ENCODE assay signal across 8 cellular contexts in genomic region chr11:88338223-88338661, GRCh38. TPM values are rescaled to one million over a fixed set of nuclear protein-coding genes. Genes with fewer than 3 reads are reported as not detected.
A peak's percentile ranks its signal among the peaks of the same experiment; 100 is the strongest.
DNase-seq lines count a peak whose midpoint lies in the region; ATAC-seq and TF ChIP-seq lines count a peak whose summit lies in the region.

No MANE protein-coding gene starts in this region.

- no peaks in the 10 kb centered on the region for H3K9me2 ChIP-seq in HCT116 (ENCODE audit: insufficient read depth)

- intact Hi-C loops in HCT116 (cut with micrococcal nuclease) = loop anchor here (1.0 kb wide), 1 partner anchor 21 kb away; no protein-coding TSS in a partner anchor

- H3K4me1 Mint-ChIP-seq in endodermal cell (peaks cover 30% of the 10 kb centered on the region), mesothelial cell of epicardium (peaks cover 44% of the 10 kb centered on the region)
- H3K4me1 Mint-ChIP-seq in stimulated activated naive B cell treated with anti-CD40 and anti-IgM and Interleukin-4, amounts not matched to agents 10 μg/mL and 1 μg/mL and 100 μg/mL, for 72 hours = peaks cover 12 to 40% of the 10 kb centered on the region in 2 donors

- H3K27ac ChIP-seq in HCT116 (ENCODE audit: low read depth, low read length) = no peak overlapping the region
- no peak overlapping the region for H3K27ac ChIP-seq in endodermal cell (ENCODE audit: low read depth, low read length)

- H3K4me3 ChIP-seq in HCT116 (replicated peaks in 1 of 2; ENCODE audit: low read depth in 1 of 2, low read length in 2 of 2) = peak overlapping the region; percentile 79 to 91
- peak overlapping the region; percentile 95 for H3K4me3 ChIP-seq in endodermal cell (ENCODE audit: low read length)

- in situ Hi-C loops in G401 (cut with HindIII; ENCODE audit: low sequenced_read_pairs) = no loop called here

- CTCF ChIA-PET in HCT116 (lab: Charles Lee) = no interaction called here

- H3K4me2 ChIP-seq in HCT116 (ENCODE audit: low read length) = peak overlapping the region; percentile 94

- no peak for TF ChIP-seq RAD21 in HCT116 (IDR thresholded peaks at IDR 0.05; ENCODE audit: low read depth)

- POLR2A ChIA-PET in HCT116 (lab: Charles Lee) = interaction anchor here (0.8 to 1.5 kb wide), 3 partner anchors 9 to 21 kb away, joined by 3 read pairs; no protein-coding TSS in a partner anchor

- peak overlapping the region; percentile 99 for H3K4me3 Mint-ChIP-seq in endodermal cell
- peak overlapping the region; percentile 97 for H3K4me3 Mint-ChIP-seq in mesothelial cell of epicardium
- peak overlapping the region; percentile 86 to 98 for H3K4me3 Mint-ChIP-seq in stimulated activated naive B cell treated with anti-CD40 and anti-IgM and Interleukin-4, amounts not matched to agents 10 μg/mL and 1 μg/mL and 100 μg/mL, for 72 hours

- H4K20me1 ChIP-seq in HCT116 (ENCODE audit: insufficient read depth) = no peaks in the 10 kb centered on the region

- RAD21 ChIA-PET in HCT116 (lab: Charles Lee; ENCODE audit: low non-redundant PET in 1 of 2, low total read pairs in 2 of 2, uncharacterized antibody in 2 of 2, unreplicated experiment in 2 of 2) = no interaction called here

- 10 to 31% methylated on average over 2 to 7 of the region's 8 CpGs for WGBS in endodermal cell (ENCODE audit: insufficient coverage in 1 of 2, insufficient read length in 1 of 2), 2 experiments

- TF ChIP-seq CTCF in HCT116 (IDR thresholded peaks at IDR 0.05 in 2 of 3, conservative IDR thresholded peaks at IDR 0.05 in 1 of 3; ENCODE audit: borderline replicate concordance in 1 of 3, insufficient read depth in 1 of 3, low read depth in 2 of 3, low read length in 2 of 3) (no peak), endodermal cell (conservative IDR thresholded peaks at IDR 0.05) (no peak), mesothelial cell of epicardium (IDR thresholded peaks at IDR 0.05; ENCODE audit: unreplicated experiment) (no peak)

- H3K27me3 Mint-ChIP-seq in endodermal cell (ENCODE audit: insufficient read depth) (no peaks in the 10 kb centered on the region), mesothelial cell of epicardium (ENCODE audit: low read depth) (no peaks in the 10 kb centered on the region)
- no peaks in the 10 kb centered on the region for H3K27me3 Mint-ChIP-seq in stimulated activated naive B cell treated with anti-CD40 and anti-IgM and Interleukin-4, amounts not matched to agents 10 μg/mL and 1 μg/mL and 100 μg/mL, for 72 hours

- peaks cover 3 to 19% of the 10 kb centered on the region in 2 experiments; a peak in 3 of 4 replicates for H3K4me1 ChIP-seq in HCT116 (ENCODE audit: control insufficient read depth in 1 of 2, insufficient read depth in 2 of 2, low read length in 2 of 2)
- H3K4me1 ChIP-seq in endodermal cell (ENCODE audit: control insufficient read depth, insufficient read depth, low read length) = peaks cover 3% of the 10 kb centered on the region

- DNase-seq in ELR (ENCODE audit: low read depth) = peak; percentile 83
- no peak for DNase-seq in HCT116 (ENCODE audit: low read depth, low spot score)
- DNase-seq in NCI-H1417 treated with DMSO at 0.1 percent for 48 hours (lab: John Stamatoyannopoulos, UW) = peak; percentile 32
- DNase-seq in activated CD4-positive, alpha-beta T cell treated with anti-CD3 and anti-CD28 coated beads for 48 hours = peak; percentile 76
- DNase-seq in endodermal cell = peak; percentile 64
- no peak for DNase-seq in mesothelial cell of epicardium (ENCODE audit: low spot score in 2 of 2, unreplicated experiment in 2 of 2)
- peak; percentile 47 for DNase-seq in stimulated activated naive B cell treated with anti-CD40 and anti-IgM and Interleukin-4, amounts not matched to agents 10 μg/mL and 1 μg/mL and 100 μg/mL, for 72 hours
- no peak for DNase-seq in G401 (ENCODE audit: low spot score)

- H3K36me3 Mint-ChIP-seq in endodermal cell (ENCODE audit: low read depth) (peaks cover 24% of the 10 kb centered on the region), mesothelial cell of epicardium (peaks cover 14% of the 10 kb centered on the region)
- peaks cover 5 to 11% of the 10 kb centered on the region in 2 donors for H3K36me3 Mint-ChIP-seq in stimulated activated naive B cell treated with anti-CD40 and anti-IgM and Interleukin-4, amounts not matched to agents 10 μg/mL and 1 μg/mL and 100 μg/mL, for 72 hours

- H3K9me3 ChIP-seq in HCT116 (ENCODE audit: control insufficient read depth in 1 of 2, insufficient read depth in 1 of 2, low read depth in 1 of 2, low read length in 2 of 2) (no peaks in the 10 kb centered on the region), endodermal cell (ENCODE audit: control insufficient read depth, low read length) (no peaks in the 10 kb centered on the region)

- H3K79me2 ChIP-seq in HCT116 (ENCODE audit: insufficient read depth, low read length) = peaks cover 9% of the 10 kb centered on the region

- peak overlapping the region; percentile 81 for H2AFZ ChIP-seq in HCT116 (ENCODE audit: low read depth, low read length, poor library complexity, severe bottlenecking)

- H3K9ac ChIP-seq in HCT116 (ENCODE audit: low read length) = peak overlapping the region; percentile 80
- peak overlapping the region; percentile 92 for H3K9ac ChIP-seq in endodermal cell (ENCODE audit: extremely low read depth, low read length, poor library complexity, severe bottlenecking)

- H3K27me3 ChIP-seq in HCT116 (ENCODE audit: insufficient read depth, low read length) (no peaks in the 10 kb centered on the region), endodermal cell (ENCODE audit: control insufficient read depth, insufficient read depth, low read length, poor library complexity, severe bottlenecking) (no peaks in the 10 kb centered on the region)

- peak overlapping the region; percentile 21 for H3K27ac Mint-ChIP-seq in endodermal cell
- H3K27ac Mint-ChIP-seq in mesothelial cell of epicardium = peak overlapping the region; percentile 91
- peak overlapping the region; percentile 68 for H3K27ac Mint-ChIP-seq in stimulated activated naive B cell treated with anti-CD40 and anti-IgM and Interleukin-4, amounts not matched to agents 10 μg/mL and 1 μg/mL and 100 μg/mL, for 72 hours

- H3K36me3 ChIP-seq in HCT116 (ENCODE audit: control insufficient read depth in 1 of 2, insufficient read depth in 2 of 2, low read length in 2 of 2) (peaks cover 3 to 5% of the 10 kb centered on the region in 2 experiments; a peak in 1 of 4 replicates), endodermal cell (ENCODE audit: control insufficient read depth, insufficient read depth, low read length) (peaks cover 16% of the 10 kb centered on the region)

- TF ChIP-seq POLR2A in HCT116 (IDR thresholded peaks at IDR 0.05; ENCODE audit: borderline replicate concordance, extremely low read depth, insufficient read depth, insufficient read length) = no peak

- ATAC-seq in HCT116 = no peak
- peak; percentile 75 to 84 for ATAC-seq in stimulated activated naive B cell treated with anti-CD40 and anti-IgM and Interleukin-4, amounts not matched to agents 10 μg/mL and 1 μg/mL and 100 μg/mL, for 72 hours (replicated peaks)

- no TSS peak for BruUV-seq in HCT116 (replicated peaks; lab: Mats Ljungman, UMichigan)

- H3K9me3 Mint-ChIP-seq in endodermal cell (no peaks in the 10 kb centered on the region), mesothelial cell of epicardium (no peaks in the 10 kb centered on the region)
- no peaks in the 10 kb centered on the region for H3K9me3 Mint-ChIP-seq in stimulated activated naive B cell treated with anti-CD40 and anti-IgM and Interleukin-4, amounts not matched to agents 10 μg/mL and 1 μg/mL and 100 μg/mL, for 72 hours

TF ChIP-seq in HCT116, 20 proteins besides CTCF, POLR2A, EP300 and RAD21 (continues in another document):
- TF ChIP-seq EGR1 (IDR thresholded peaks at IDR 0.05; ENCODE audit: low read depth) (no peak), REST (IDR thresholded peaks at IDR 0.05; ENCODE audit: low read depth) (no peak), CEBPB (IDR thresholded peaks at IDR 0.05; ENCODE audit: low read depth) (no peak), ZNF274 (IDR thresholded peaks at IDR 0.05; ENCODE audit: low read depth, low read length) (no peak), TCF7L2 (IDR thresholded peaks at IDR 0.05; ENCODE audit: borderline replicate concordance, extremely low read depth, insufficient read depth, insufficient read length) (no peak), EZH2 (IDR thresholded peaks at IDR 0.05) (no peak)

RNA-seq across cellular contexts. Expression of gene CTSC, which starts 0.7 kb away (rescaled TPM):
- total RNA-seq in HCT116 (2021; ENCODE audit: unreplicated experiment) (38.0 TPM), endodermal cell (100 to 1,000 TPM; 234 to 273 TPM), mesothelial cell of epicardium (230 to 233 TPM (median 233 TPM) in 3 replicates)
- polyA plus RNA-seq in HCT116 (2012) = 27.9 and 35.8 TPM in 2 replicates
- polyA plus RNA-seq in endodermal cell (2013, experiment 1 of 2) = 116 TPM
- 98.1 TPM for polyA plus RNA-seq in endodermal cell (2013, experiment 2 of 2)
- total RNA-seq in G401 (2014; rRNA removed; shearing (Covaris generic)) = not detected in 2 replicates

Comparison
In these comparisons a context has a peak if more than half of its experiments do, and no peak if none do; other contexts are left out.
1. DNase-seq: peak in ELR (single experiment), NCI-H1417 treated with DMSO at 0.1 percent for 48 hours (single experiment), activated CD4-positive, alpha-beta T cell treated with anti-CD3 and anti-CD28 coated beads for 48 hours (single experiment), endodermal cell (single experiment) and stimulated activated naive B cell treated with anti-CD40 and anti-IgM and Interleukin-4, amounts not matched to agents 10 μg/mL and 1 μg/mL and 100 μg/mL, for 72 hours (single experiment); none in HCT116 (single experiment), mesothelial cell of epicardium (0 of 2) and G401 (single experiment).
2. H3K27ac Mint-ChIP-seq: peak in every context shown above with its lines; median percentile 91 in mesothelial cell of epicardium; 68 in stimulated activated naive B cell treated with anti-CD40 and anti-IgM and Interleukin-4, amounts not matched to agents 10 μg/mL and 1 μg/mL and 100 μg/mL, for 72 hours; 21 in endodermal cell.
3. RNA of gene CTSC, which starts 0.7 kb away (total RNA-seq): 234 to 273 TPM in endodermal cell, 230 to 233 TPM in mesothelial cell of epicardium and 38.0 TPM in HCT116 (single experiment); not detected in G401; every median in the first group is over 10 times any median in the second.
4. Peak in every context shown above with its lines, with median percentiles within 50 percentile points of each other: H3K4me3 Mint-ChIP-seq.